Comparison of ENCODE assay signal across 1 cellular context in genomic region chr3:33113772-33114621, GRCh38.
TF ChIP-seq lines count a peak whose summit lies in the region.

CRTAP (plus strand) TSS chr3:33114014; CDS start chr3:33114078, 64 bp downstream.

TF ChIP-seq in HepG2, 621 proteins besides CTCF, POLR2A, EP300 and RAD21 (continued from another document and continues in another):
- TF ChIP-seq NFAT5 (CRISPR knock-in tag; IDR thresholded peaks at IDR 0.05) (peak; percentile 83; the same call in 1 of the 2 replicates), ZNF382 (CRISPR knock-in tag; IDR thresholded peaks at IDR 0.05; ENCODE audit: borderline replicate concordance) (no peak), RFX1 (IDR thresholded peaks at IDR 0.05) (no peak), KLF11 (CRISPR knock-in tag; IDR thresholded peaks at IDR 0.05) (no peak), SPEN (CRISPR knock-in tag; IDR thresholded peaks at IDR 0.05; ENCODE audit: low read depth) (peak; percentile 84), MTF1 (CRISPR knock-in tag; IDR thresholded peaks at IDR 0.05) (no peak), MLLT10 (CRISPR knock-in tag; IDR thresholded peaks at IDR 0.05) (no peak), ZFP36 (IDR thresholded peaks at IDR 0.05; ENCODE audit: borderline replicate concordance, low read depth, low read length, partially characterized antibody) (no peak), JUNB (CRISPR knock-in tag; IDR thresholded peaks at IDR 0.05; ENCODE audit: borderline replicate concordance) (no peak), MAFK (conservative IDR thresholded peaks at IDR 0.05 in 1 of 2, IDR thresholded peaks at IDR 0.05 in 1 of 2; ENCODE audit: low read length in 2 of 2) (no peak), PREB (CRISPR knock-in tag; IDR thresholded peaks at IDR 0.05) (no peak), HOXD1 (CRISPR knock-in tag; IDR thresholded peaks at IDR 0.05) (0 out of 2 replicates have a peak, but pooled peaks have one; percentile 29), SIX1 (CRISPR knock-in tag; IDR thresholded peaks at IDR 0.05; ENCODE audit: borderline replicate concordance) (no peak), ZBTB10 (CRISPR knock-in tag; IDR thresholded peaks at IDR 0.05; ENCODE audit: borderline replicate concordance) (no peak), ZNF180 (CRISPR knock-in tag; IDR thresholded peaks at IDR 0.05; ENCODE audit: borderline replicate concordance, low read depth) (no peak), STAT6 (CRISPR knock-in tag; IDR thresholded peaks at IDR 0.05; ENCODE audit: borderline replicate concordance) (no peak), SMC3 (IDR thresholded peaks at IDR 0.05; ENCODE audit: low read length) (no peak), POGK (CRISPR knock-in tag; conservative IDR thresholded peaks at IDR 0.05) (peak; percentile 95), MTERF4 (CRISPR knock-in tag; IDR thresholded peaks at IDR 0.05) (peak; percentile 70; the same call in 1 of the 2 replicates), SKIL (CRISPR knock-in tag; IDR thresholded peaks at IDR 0.05; ENCODE audit: borderline replicate concordance) (no peak), MYPOP (CRISPR knock-in tag; IDR thresholded peaks at IDR 0.05) (peak; percentile 100), CREBL2 (CRISPR knock-in tag; IDR thresholded peaks at IDR 0.05; ENCODE audit: borderline replicate concordance) (no peak), GLI4 (CRISPR knock-in tag; IDR thresholded peaks at IDR 0.05; ENCODE audit: borderline replicate concordance) (peak; percentile 16; the same call in 1 of the 2 replicates), SMAD1 (CRISPR knock-in tag; IDR thresholded peaks at IDR 0.05; ENCODE audit: borderline replicate concordance, low read depth) (peak; percentile 93; the same call in 1 of the 2 replicates), CAMTA2 (CRISPR knock-in tag; IDR thresholded peaks at IDR 0.05; ENCODE audit: borderline replicate concordance) (peak; percentile 67; the same call in 1 of the 2 replicates), ARID5B (CRISPR knock-in tag; IDR thresholded peaks at IDR 0.05) (0 out of 2 replicates have a peak, but pooled peaks have one; percentile 36), ISX (CRISPR knock-in tag; conservative IDR thresholded peaks at IDR 0.05) (no peak), NFKBIZ (CRISPR knock-in tag; IDR thresholded peaks at IDR 0.05) (no peak), HIVEP1 (CRISPR knock-in tag; IDR thresholded peaks at IDR 0.05) (no peak), PPARG (CRISPR knock-in tag; conservative IDR thresholded peaks at IDR 0.05) (no peak), ZNF780A (CRISPR knock-in tag; IDR thresholded peaks at IDR 0.05) (no peak)
